Comparison of ENCODE assay signal across 8 cellular contexts in the genomic region with DNA sequence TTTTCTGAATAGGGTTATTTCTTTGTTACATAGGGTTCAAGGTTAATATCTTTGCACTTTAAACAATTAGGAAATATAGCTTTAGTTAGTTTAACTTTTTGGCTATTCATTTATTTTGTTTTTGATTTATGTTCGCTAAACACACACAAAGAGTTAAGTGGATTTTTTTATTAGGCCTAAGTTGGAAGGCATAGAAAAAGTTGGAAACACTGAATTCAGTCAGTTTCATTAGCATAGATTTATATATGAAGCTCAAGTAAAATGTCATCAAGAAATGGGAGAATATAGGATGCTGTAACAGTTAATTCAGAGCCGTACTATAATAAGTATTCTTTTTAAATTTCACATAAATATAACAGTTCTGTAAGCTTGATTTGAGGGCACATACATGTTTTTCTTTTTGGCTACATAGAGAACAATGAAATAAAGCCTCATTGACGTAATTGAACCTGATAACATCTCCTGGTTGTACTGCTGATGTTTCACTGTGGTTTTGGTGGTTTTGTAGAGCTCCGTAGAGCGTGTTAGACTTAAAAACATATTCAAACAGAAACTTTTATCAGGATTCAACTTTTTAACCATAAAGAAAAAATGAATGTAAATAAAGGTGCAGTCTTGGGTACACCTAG.
A peak's percentile ranks its signal among the peaks of the same experiment; 100 is the strongest.
DNase-seq lines count a peak whose midpoint lies in the region; ATAC-seq, FAIRE-seq and TF ChIP-seq lines count a peak whose summit lies in the region.

No MANE protein-coding gene starts in this region.

- no peak for FAIRE-seq in astrocyte (lab: Jason Lieb, UNC)

- H3K9ac ChIP-seq in Loucy (ENCODE audit: low read depth, low read length, poor library complexity, severe bottlenecking): peak overlapping the region; percentile 31
- no peak overlapping the region for H3K9ac ChIP-seq in astrocyte (ENCODE audit: low read length)

- H3K9me2 ChIP-seq in Loucy (replicated peaks; ENCODE audit: low read depth, low read length): no peaks in the 10 kb centered on the region

- TF ChIP-seq CTCF in Loucy (conservative IDR thresholded peaks at IDR 0.05; ENCODE audit: low read length): no peak
- no peak for TF ChIP-seq CTCF in astrocyte (IDR thresholded peaks at IDR 0.05; ENCODE audit: insufficient read depth, low read depth, low read length)
- TF ChIP-seq CTCF in spleen (IDR thresholded peaks at IDR 0.05 in 8 of 11, conservative IDR thresholded peaks at IDR 0.05 in 3 of 11): no peak

- no peaks in the 10 kb centered on the region for H3K36me3 Mint-ChIP-seq in astrocyte (ENCODE audit: low read depth, unreplicated experiment)

- H3K79me2 ChIP-seq in Loucy (ENCODE audit: insufficient read depth, low read length) (peaks cover 77% of the 10 kb centered on the region), astrocyte (ENCODE audit: insufficient read depth, low read length) (no peaks in the 10 kb centered on the region)

- ATAC-seq in GM18508 (IDR thresholded peaks at IDR 0.05; ENCODE audit: insufficient read depth, unreplicated experiment) (peak; percentile 91), GM21786 (IDR thresholded peaks at IDR 0.05; ENCODE audit: unreplicated experiment) (peak; percentile 91), aorta (ENCODE audit: low FRiP score) (no peak)

- H3K9me3 ChIP-seq in Loucy (ENCODE audit: insufficient read depth, low read depth, low read length): no peaks in the 10 kb centered on the region
- H3K9me3 ChIP-seq in astrocyte (ENCODE audit: insufficient read depth, low read depth, low read length): no peaks in the 10 kb centered on the region
- H3K9me3 ChIP-seq in spleen: no peaks in the 10 kb centered on the region
- H3K9me3 ChIP-seq in aorta (ENCODE audit: control insufficient read depth, low read length): no peaks in the 10 kb centered on the region

- H3K27ac ChIP-seq in astrocyte (ENCODE audit: low read depth, low read length) (no peak overlapping the region), spleen (peak overlapping the region in 3 of 8 donors; percentile 22 to 52 (median 38)), aorta (ENCODE audit: low read depth in 1 of 2, low read length in 2 of 2) (no peak overlapping the region)

- H3K27me3 Mint-ChIP-seq in astrocyte (ENCODE audit: low read depth, unreplicated experiment): no peaks in the 10 kb centered on the region

- no peak overlapping the region for H2AFZ ChIP-seq in Loucy (ENCODE audit: low read length)
- no peak overlapping the region for H2AFZ ChIP-seq in astrocyte (ENCODE audit: low read depth, low read length)

- H3K27me3 ChIP-seq in Loucy (ENCODE audit: insufficient read depth, low read length, poor library complexity, severe bottlenecking) (no peaks in the 10 kb centered on the region), astrocyte (ENCODE audit: insufficient read depth, low read length) (peaks cover 4% of the 10 kb centered on the region), spleen (replicated peaks in 1 of 7) (peaks cover 0 to 5% (median 0%) of the 10 kb centered on the region in 7 donors), aorta (ENCODE audit: control insufficient read depth in 1 of 2, insufficient read depth in 2 of 2, low read length in 1 of 2) (no peaks in the 10 kb centered on the region)

- 31 to 47% (median 34%) methylated on average over 5 of the region's 5 CpGs for WGBS in spleen, 5 donors
- WGBS in aorta, 2 donors: 92% methylated on average over 5 of the region's 5 CpGs

- H3K4me1 Mint-ChIP-seq in astrocyte (ENCODE audit: low read depth, unreplicated experiment): peaks cover 3% of the 10 kb centered on the region

- H3K4me1 ChIP-seq in Loucy (ENCODE audit: insufficient read depth, low read length, poor library complexity, severe bottlenecking): peaks cover 50% of the 10 kb centered on the region
- H3K4me1 ChIP-seq in astrocyte (ENCODE audit: insufficient read depth, low read length): no peaks in the 10 kb centered on the region
- H3K4me1 ChIP-seq in spleen: peaks cover 0 to 41% (median 17%) of the 10 kb centered on the region in 6 donors
- H3K4me1 ChIP-seq in aorta (ENCODE audit: control insufficient read depth in 1 of 2, insufficient read depth in 2 of 2, low read length in 2 of 2): peaks cover 0 to 2% of the 10 kb centered on the region in 2 donors

- H3K4me3 ChIP-seq in Loucy (ENCODE audit: low read length, poor library complexity, severe bottlenecking) (peak overlapping the region; percentile 51), astrocyte (ENCODE audit: insufficient read depth, low read depth, low read length) (no peak overlapping the region), spleen (peak overlapping the region in 1 of 8 donors; percentile 1), aorta (ENCODE audit: low read length in 2 of 2) (no peak overlapping the region)

- no peaks in the 10 kb centered on the region for H3K36me3 ChIP-seq in Loucy (ENCODE audit: insufficient read depth, low read length)
- H3K36me3 ChIP-seq in astrocyte (ENCODE audit: insufficient read depth, low read length): no peaks in the 10 kb centered on the region
- H3K36me3 ChIP-seq in spleen: no peaks in the 10 kb centered on the region
- no peaks in the 10 kb centered on the region for H3K36me3 ChIP-seq in aorta (ENCODE audit: control insufficient read depth in 1 of 2, insufficient read depth in 2 of 2, low read length in 1 of 2)

- no peak overlapping the region for H3K4me3 Mint-ChIP-seq in astrocyte (ENCODE audit: unreplicated experiment)

- intact Hi-C loops in spleen (cut with DNase I; ENCODE audit: low total_unique reads): no loop called here
- intact Hi-C loops in aorta (cut with DNase I): no loop called here

- peaks cover 4% of the 10 kb centered on the region for H4K20me1 ChIP-seq in Loucy (ENCODE audit: insufficient read depth, low read length, poor library complexity, severe bottlenecking)
- no peaks in the 10 kb centered on the region for H4K20me1 ChIP-seq in astrocyte (ENCODE audit: insufficient read depth, low read length)

- H3K4me2 ChIP-seq in Loucy (ENCODE audit: low read depth, low read length, poor library complexity, severe bottlenecking) (peak overlapping the region; percentile 74), astrocyte (ENCODE audit: low read length) (no peak overlapping the region)

- no peak overlapping the region for H3K27ac Mint-ChIP-seq in astrocyte (ENCODE audit: unreplicated experiment)

- TF ChIP-seq POLR2A in spleen (IDR thresholded peaks at IDR 0.05): no peak

- peak; percentile 80 for DNase-seq in astrocyte (ENCODE audit: low read depth)
- no peak for DNase-seq in NCI-H1694 treated with DMSO at 0.1 percent for 48 hours (lab: John Stamatoyannopoulos, UW)
- DNase-seq in spleen: no peak
- DNase-seq in aorta: no peak
- DNase-seq in NCI-H526 (lab: John Stamatoyannopoulos, UW): no peak

- peaks cover 4% of the 10 kb centered on the region for H3F3A ChIP-seq in Loucy (ENCODE audit: low read depth)

- H3K9me3 Mint-ChIP-seq in astrocyte (ENCODE audit: unreplicated experiment): no peaks in the 10 kb centered on the region
